In the genomic region with DNA sequence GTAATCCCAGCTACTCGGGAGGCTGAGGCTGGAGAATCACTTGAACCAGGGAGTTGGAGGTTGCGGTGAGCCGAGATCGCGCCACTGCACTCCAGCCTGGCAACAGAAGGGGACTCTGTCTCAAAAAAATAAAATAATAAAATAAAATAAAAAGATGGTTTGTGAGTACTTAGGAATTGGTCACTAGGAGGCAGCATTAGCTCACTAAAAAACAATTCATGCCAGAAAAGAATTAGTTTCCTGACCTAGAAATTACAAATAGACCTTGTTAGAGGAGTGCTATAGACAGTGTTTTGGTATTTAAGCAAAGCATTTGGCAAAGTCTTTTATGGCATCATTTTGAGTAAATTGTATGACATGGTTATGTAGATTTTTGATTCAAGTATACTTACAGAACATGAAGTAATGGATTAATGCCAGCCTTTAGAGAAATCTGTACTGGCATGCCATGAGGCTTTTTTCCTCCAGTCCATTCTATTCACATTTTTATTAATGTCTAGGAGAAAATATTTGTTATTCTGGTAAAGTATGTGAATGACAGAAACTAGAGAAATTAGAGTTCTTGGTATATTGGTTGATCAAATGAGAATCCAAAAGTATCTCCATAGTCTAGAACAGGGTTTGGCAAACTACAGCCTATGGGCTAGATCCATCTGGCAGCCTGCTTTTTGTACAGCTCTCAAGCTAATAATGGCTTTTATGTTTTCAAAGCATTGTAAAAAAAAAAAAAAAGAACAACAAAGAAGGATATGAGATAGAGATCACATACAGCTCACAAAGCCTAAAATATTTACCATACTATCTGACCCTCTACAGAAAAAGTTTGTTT, we compare ENCODE assay signal across 8 cellular contexts.
DNase-seq lines count a peak whose midpoint lies in the region; ATAC-seq and TF ChIP-seq lines count a peak whose summit lies in the region.

No MANE protein-coding gene starts in this region.

- TF ChIP-seq CTCF in chondrocyte (IDR thresholded peaks at IDR 0.05) = peak; percentile 88
- TF ChIP-seq CTCF in nephron progenitor cell (IDR thresholded peaks at IDR 0.05) = peak; percentile 32

- H3K9me3 Mint-ChIP-seq in chondrocyte (ENCODE audit: low read depth) = peaks cover 6% of the 10 kb centered on the region
- H3K9me3 Mint-ChIP-seq in nephron progenitor cell = no peaks in the 10 kb centered on the region

- H3K36me3 Mint-ChIP-seq in chondrocyte (ENCODE audit: low read depth) (no peaks in the 10 kb centered on the region), nephron progenitor cell (ENCODE audit: low read depth) (peaks cover 12% of the 10 kb centered on the region)

- H3K4me3 Mint-ChIP-seq in chondrocyte (ENCODE audit: unreplicated experiment) = no peak overlapping the region
- H3K4me3 Mint-ChIP-seq in nephron progenitor cell = no peak overlapping the region

- no peaks in the 10 kb centered on the region for H3K27me3 Mint-ChIP-seq in chondrocyte (ENCODE audit: low read depth)
- H3K27me3 Mint-ChIP-seq in nephron progenitor cell (ENCODE audit: low read depth, poor library complexity) = no peaks in the 10 kb centered on the region

- H3K4me1 Mint-ChIP-seq in chondrocyte (ENCODE audit: low read depth) (peaks cover 21% of the 10 kb centered on the region), nephron progenitor cell (no peaks in the 10 kb centered on the region)

- DNase-seq in EH (ENCODE audit: low read depth) (peak; percentile 71), MV-4-11 (lab: John Stamatoyannopoulos, UW) (peak; percentile 2), chondrocyte (ENCODE audit: low spot score) (no peak), nephron progenitor cell (no peak), superior temporal gyrus (ENCODE audit: extremely low spot score) (no peak), NCI-H345 (lab: John Stamatoyannopoulos, UW) (no peak)

- ATAC-seq in HG03039 (IDR thresholded peaks at IDR 0.05; ENCODE audit: unreplicated experiment) (no peak), HG03432 (IDR thresholded peaks at IDR 0.05; ENCODE audit: unreplicated experiment) (no peak)

- H3K27ac Mint-ChIP-seq in chondrocyte (ENCODE audit: unreplicated experiment) (no peak overlapping the region), nephron progenitor cell (no peak overlapping the region)

Comparison
In these comparisons a context has a peak if more than half of its experiments do, and no peak if none do; other contexts are left out.
1. DNase-seq: peak in EH (single experiment) and MV-4-11 (single experiment); none in chondrocyte (single experiment), nephron progenitor cell (single experiment), superior temporal gyrus (single experiment) and NCI-H345 (single experiment).